In genomic region chr12:110578522-110579238, GRCh38 we compare ENCODE assay signal across 9 cellular contexts. TPM values are rescaled to one million over a fixed set of nuclear protein-coding genes. Genes with fewer than 3 reads are reported as not detected.
DNase-seq lines count a peak whose midpoint lies in the region; ATAC-seq and TF ChIP-seq lines count a peak whose summit lies in the region.
"Had no signal": no experiment of that assay in that cellular context is flagged by ENCODE, and none has a peak within 500 bp of the region (broad histone marks: within the 10 kb centered on the region; RNA-seq: fewer than 3 reads in every experiment).

No MANE protein-coding gene starts in this region.

- peaks cover 37% of the 10 kb centered on the region for H3K36me3 Mint-ChIP-seq in stimulated activated naive CD8-positive, alpha-beta T cell treated with anti-CD3 and anti-CD28 coated beads, Interleukin-15, Interleukin-2, amounts not matched to agents 100 ng/mL and 50 ng/mL, for 24 hours (ENCODE audit: low read depth)

- no peaks in the 10 kb centered on the region for H3K9me3 Mint-ChIP-seq in stimulated activated naive CD8-positive, alpha-beta T cell treated with anti-CD3 and anti-CD28 coated beads, Interleukin-15, Interleukin-2, amounts not matched to agents 100 ng/mL and 50 ng/mL, for 24 hours

- peak; percentile 39 to 71 for ATAC-seq in activated CD4-positive, CD25-positive, alpha-beta regulatory T cell treated with anti-CD3 and anti-CD28 coated beads, Interleukin-2, amount 50 U/mL, for 24 hours
- peak; percentile 2 for ATAC-seq in left ventricle myocardium superior
- no peak for ATAC-seq in GM19328 (IDR thresholded peaks at IDR 0.05; ENCODE audit: unreplicated experiment)
- ATAC-seq in omental fat pad (ENCODE audit: low FRiP score) = no peak

- intact Hi-C loops in left ventricle myocardium superior (cut with micrococcal nuclease) = no loop called here

- H3K27me3 Mint-ChIP-seq in stimulated activated naive CD8-positive, alpha-beta T cell treated with anti-CD3 and anti-CD28 coated beads, Interleukin-15, Interleukin-2, amounts not matched to agents 100 ng/mL and 50 ng/mL, for 24 hours = no peaks in the 10 kb centered on the region

- peak overlapping the region; percentile 99 for H3K27ac Mint-ChIP-seq in stimulated activated naive CD8-positive, alpha-beta T cell treated with anti-CD3 and anti-CD28 coated beads, Interleukin-15, Interleukin-2, amounts not matched to agents 100 ng/mL and 50 ng/mL, for 24 hours

- DNase-seq in activated CD4-positive, CD25-positive, alpha-beta regulatory T cell treated with anti-CD3 and anti-CD28 coated beads, Interleukin-2, amount 50 U/mL, for 72 hours = no peak
- DNase-seq in activated T-cell treated with anti-CD3 and anti-CD28 coated beads, Interleukin-2, amount 50 U/mL, for 1 hour = peak; percentile 41
- peak; percentile 42 for DNase-seq in left ventricle myocardium superior
- DNase-seq in SKM-1 treated with dmso at 0.1 percent for 144 hours (lab: John Stamatoyannopoulos, UW; ENCODE audit: unreplicated experiment) = no peak
- DNase-seq in omental fat pad (ENCODE audit: low spot score) = no peak
- DNase-seq: NCI-H1436 treated with DMSO at 0.1 percent for 48 hours had no signal

- peak overlapping the region; percentile 98 for H3K4me3 Mint-ChIP-seq in stimulated activated naive CD8-positive, alpha-beta T cell treated with anti-CD3 and anti-CD28 coated beads, Interleukin-15, Interleukin-2, amounts not matched to agents 100 ng/mL and 50 ng/mL, for 24 hours

- TF ChIP-seq CTCF in omental fat pad (IDR thresholded peaks at IDR 0.05) = no peak

- peaks cover 85% of the 10 kb centered on the region for H3K4me1 Mint-ChIP-seq in stimulated activated naive CD8-positive, alpha-beta T cell treated with anti-CD3 and anti-CD28 coated beads, Interleukin-15, Interleukin-2, amounts not matched to agents 100 ng/mL and 50 ng/mL, for 24 hours (ENCODE audit: low read depth)

RNA-seq across cellular contexts. Expression of gene PPTC7, which starts 4.4 kb away (rescaled TPM):
- total RNA-seq in left ventricle myocardium superior = 124 TPM
- total RNA-seq in omental fat pad = 10 to 100 TPM; 20.8 to 49.1 (median 23.4) TPM

RNA-seq across cellular contexts. Expression of gene TCTN1, which starts 35.2 kb away (rescaled TPM):
- total RNA-seq in left ventricle myocardium superior (25.5 TPM), omental fat pad (10 to 100 TPM; 22.7 to 30.4 (median 25.6) TPM)

Comparison
In these comparisons a context has a peak if more than half of its experiments do, and no peak if none do; other contexts are left out.
1. ATAC-seq: peak in activated CD4-positive, CD25-positive, alpha-beta regulatory T cell treated with anti-CD3 and anti-CD28 coated beads, Interleukin-2, amount 50 U/mL, for 24 hours (2 of 2) and left ventricle myocardium superior (single experiment); none in GM19328 (single experiment) and omental fat pad (single experiment).
2. DNase-seq: peak in activated T-cell treated with anti-CD3 and anti-CD28 coated beads, Interleukin-2, amount 50 U/mL, for 1 hour (single experiment) and left ventricle myocardium superior (single experiment); none in activated CD4-positive, CD25-positive, alpha-beta regulatory T cell treated with anti-CD3 and anti-CD28 coated beads, Interleukin-2, amount 50 U/mL, for 72 hours (single experiment), SKM-1 treated with dmso at 0.1 percent for 144 hours (single experiment) and omental fat pad (single experiment).